Comparison of ENCODE assay signal across 8 cellular contexts in genomic region chr6:30781697-30782424, GRCh38. TPM values are rescaled to one million over a fixed set of nuclear protein-coding genes. Genes with fewer than 3 reads are reported as not detected.
DNase-seq lines count a peak whose midpoint lies in the region; ATAC-seq and TF ChIP-seq lines count a peak whose summit lies in the region.

No MANE protein-coding gene starts in this region.

- no peak for TF ChIP-seq CTCF in spleen (IDR thresholded peaks at IDR 0.05 in 8 of 11, conservative IDR thresholded peaks at IDR 0.05 in 3 of 11)

- peak overlapping the region; percentile 88 for H3K27ac ChIP-seq in caudate nucleus (ENCODE audit: low read depth, low read length)
- H3K27ac ChIP-seq in spleen, result peak overlapping the region; percentile 48 to 86 (median 78)

- ATAC-seq in HG03159 (IDR thresholded peaks at IDR 0.05; ENCODE audit: unreplicated experiment) (no peak), HG03565 (IDR thresholded peaks at IDR 0.05; ENCODE audit: unreplicated experiment) (no peak)

- H3K9me3 ChIP-seq in spleen, result no peaks in the 10 kb centered on the region

- intact Hi-C loops in spleen (cut with DNase I; ENCODE audit: low total_unique reads), result no loop called here

- in situ Hi-C loops in SK-MEL-5 (cut with HindIII; ENCODE audit: low pct_unique_long_range_greater_than_20kb, low sequenced_read_pairs), result no loop called here

- 20 to 29% (median 23%) methylated on average over 12 to 13 of the region's 13 CpGs for WGBS in spleen, 5 donors

- H3K27me3 ChIP-seq in spleen (replicated peaks in 1 of 7), result no peaks in the 10 kb centered on the region

- TF ChIP-seq POLR2A in spleen (IDR thresholded peaks at IDR 0.05), result no peak

- DNase-seq in EL (peak; percentile 99), NCI-H1048 (lab: John Stamatoyannopoulos, UW) (peak; percentile 63), SK-MEL-5 (ENCODE audit: low read depth, low spot score) (peak; percentile 99), caudate nucleus (lab: John Stamatoyannopoulos, UW) (peak in 60 of 61 donors; percentile 37 to 90 (median 76)), kidney tubule cell (ENCODE audit: low spot score) (peak; percentile 99), spleen (peak; percentile 86)

- H3K36me3 ChIP-seq in spleen, result no peaks in the 10 kb centered on the region

- H3K4me1 ChIP-seq in spleen, result peaks cover 3 to 81% (median 38%) of the 10 kb centered on the region in 6 donors

- H3K4me3 ChIP-seq in spleen, result peak overlapping the region in 1 of 8 donors; percentile 21

RNA-seq across cellular contexts. Expression of gene IER3, which starts 37.5 kb away (rescaled TPM):
- 143 and 149 TPM in 2 replicates for total RNA-seq in SK-MEL-5 (2014; rRNA removed; shearing (Covaris generic))
- 363 and 401 TPM in 2 replicates for polyA plus RNA-seq in SK-MEL-5 (2015; cell fraction: cytosol; rRNA removed)
- polyA plus RNA-seq in SK-MEL-5 (2015; cell fraction: nucleus; rRNA removed), result 208 and 244 TPM in 2 replicates
- 10 to 100 TPM; 29.8 to 62.2 (median 41.7) TPM for total RNA-seq in spleen
- polyA plus RNA-seq in spleen, result 10 to 100 TPM; 19.8 to 29.4 (median 25.7) TPM

RNA-seq across cellular contexts. Expression of gene FLOT1, which starts 39.4 kb away (rescaled TPM):
- total RNA-seq in SK-MEL-5 (2014; rRNA removed; shearing (Covaris generic)), result 159 and 182 TPM in 2 replicates
- polyA plus RNA-seq in SK-MEL-5 (2015; cell fraction: cytosol; rRNA removed), result 164 and 200 TPM in 2 replicates
- 225 and 236 TPM in 2 replicates for polyA plus RNA-seq in SK-MEL-5 (2015; cell fraction: nucleus; rRNA removed)
- total RNA-seq in spleen, result 100 to 1,000 TPM; 125 to 205 (median 170) TPM
- polyA plus RNA-seq in spleen, result 100 to 1,000 TPM; 116 to 178 (median 116) TPM
